ENCODE assay signal across 21 cellular contexts in the genomic region with DNA sequence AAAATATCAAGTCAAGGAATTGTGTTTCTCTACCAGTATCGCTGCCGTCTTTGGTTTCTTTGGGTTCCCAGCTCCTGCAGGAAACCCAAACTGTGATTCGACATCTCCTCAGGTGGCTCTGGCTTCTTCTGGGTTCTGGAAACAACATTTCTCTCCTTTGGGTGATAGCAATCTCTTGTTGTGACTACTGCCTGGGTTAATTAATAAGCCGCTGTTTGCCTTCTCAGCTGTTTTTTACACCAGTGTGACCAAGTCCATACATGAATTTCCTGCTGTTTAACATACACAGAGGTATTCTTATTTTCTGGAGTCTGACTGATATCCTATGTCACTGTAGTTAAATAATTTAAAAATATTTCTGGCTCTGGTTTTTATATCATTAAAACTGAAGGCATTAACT.
"Had no signal": no experiment of that assay in that cellular context is flagged by ENCODE, and none has a peak within 500 bp of the region (broad histone marks: within the 10 kb centered on the region; RNA-seq: fewer than 3 reads in every experiment).

No MANE protein-coding gene starts in this region.

- H3K27me3 Mint-ChIP-seq: stimulated activated naive B cell treated with anti-CD40 and anti-IgM and Interleukin-4, amounts not matched to agents 10 μg/mL and 1 μg/mL and 100 μg/mL, for 72 hours; stimulated activated naive CD8-positive, alpha-beta T cell treated with anti-CD3 and anti-CD28 coated beads, Interleukin-15, Interleukin-2, amounts not matched to agents 100 ng/mL and 50 ng/mL, for 24 hours had no signal

- DNase-seq: natural killer cell; occipital lobe; pancreas; right cardiac atrium; right lobe of liver; sigmoid colon; small intestine; stimulated activated CD4-positive, alpha-beta T cell treated with anti-CD3 and anti-CD28 coated beads, Interleukin-15, amount 100 ng/mL, for 24 hours; stimulated activated CD4-positive, alpha-beta T cell treated with anti-CD3 and anti-CD28 coated beads, Interleukin-2, amount 100 ng/mL, for 24 hours; stimulated activated CD4-positive, alpha-beta T cell treated with anti-CD3 and anti-CD28 coated beads, Interleukin-2, amount 100 ng/mL, for 48 hours; stimulated activated CD4-positive, alpha-beta T cell treated with anti-CD3 and anti-CD28 coated beads, Interleukin-4, amount 100 ng/mL, for 24 hours; stimulated activated naive B cell treated with anti-CD40 and anti-IgM and Interleukin-4, amounts not matched to agents 10 μg/mL and 1 μg/mL and 100 μg/mL, for 72 hours; stimulated activated naive CD4-positive, alpha-beta T cell treated with Interleukin-2 at 50 U/mL for 16 hours; stomach; thyroid gland; trophoblast cell; upper lobe of left lung had no signal

- H3K36me3 Mint-ChIP-seq: neural progenitor cell; stimulated activated effector memory CD8-positive, alpha-beta T cell treated with anti-CD3 and anti-CD28 coated beads, Interleukin-12 subunit alpha, Interleukin-12 subunit beta, amount 100 ng/mL, for 72 hours; stimulated activated naive B cell treated with anti-CD40 and anti-IgM and Interleukin-4, amounts not matched to agents 10 μg/mL and 1 μg/mL and 100 μg/mL, for 72 hours had no signal

- H3K4me1 Mint-ChIP-seq: natural killer cell; nephron; stimulated activated effector memory CD8-positive, alpha-beta T cell treated with anti-CD3 and anti-CD28 coated beads, Interleukin-12 subunit alpha, Interleukin-12 subunit beta, amount 100 ng/mL, for 72 hours; stimulated activated naive B cell treated with anti-CD40 and anti-IgM and Interleukin-4, amounts not matched to agents 10 μg/mL and 1 μg/mL and 100 μg/mL, for 72 hours had no signal

- H3K27ac Mint-ChIP-seq: natural killer cell; nephron; neural progenitor cell; stimulated activated effector memory CD8-positive, alpha-beta T cell treated with anti-CD3 and anti-CD28 coated beads, Interleukin-12 subunit alpha, Interleukin-12 subunit beta, amount 100 ng/mL, for 72 hours; stimulated activated naive B cell treated with anti-CD40 and anti-IgM and Interleukin-4, amounts not matched to agents 10 μg/mL and 1 μg/mL and 100 μg/mL, for 72 hours; stimulated activated naive CD8-positive, alpha-beta T cell treated with anti-CD3 and anti-CD28 coated beads, Interleukin-15, Interleukin-2, amounts not matched to agents 100 ng/mL and 50 ng/mL, for 24 hours had no signal

- H3K9me3 Mint-ChIP-seq: nephron; stimulated activated naive B cell treated with anti-CD40 and anti-IgM and Interleukin-4, amounts not matched to agents 10 μg/mL and 1 μg/mL and 100 μg/mL, for 72 hours; stimulated activated naive CD8-positive, alpha-beta T cell treated with anti-CD3 and anti-CD28 coated beads, Interleukin-15, Interleukin-2, amounts not matched to agents 100 ng/mL and 50 ng/mL, for 24 hours had no signal

- H3K4me3 Mint-ChIP-seq: natural killer cell; nephron; neural progenitor cell; stimulated activated effector memory CD8-positive, alpha-beta T cell treated with anti-CD3 and anti-CD28 coated beads, Interleukin-12 subunit alpha, Interleukin-12 subunit beta, amount 100 ng/mL, for 72 hours; stimulated activated naive B cell treated with anti-CD40 and anti-IgM and Interleukin-4, amounts not matched to agents 10 μg/mL and 1 μg/mL and 100 μg/mL, for 72 hours; stimulated activated naive CD8-positive, alpha-beta T cell treated with anti-CD3 and anti-CD28 coated beads, Interleukin-15, Interleukin-2, amounts not matched to agents 100 ng/mL and 50 ng/mL, for 24 hours had no signal
